In genomic region chr21:32727478-32727727, GRCh38 we compare ENCODE assay signal across 8 cellular contexts. TPM values are rescaled to one million over a fixed set of nuclear protein-coding genes. Genes with fewer than 3 reads are reported as not detected.
DNase-seq lines count a peak whose midpoint lies in the region; ATAC-seq and TF ChIP-seq lines count a peak whose summit lies in the region.

No MANE protein-coding gene starts in this region.

- peaks cover 25% of the 10 kb centered on the region for H3K4me1 ChIP-seq in KMS-11 (ENCODE audit: low read depth, poor library complexity, severe bottlenecking)

- H3K79me2 ChIP-seq in KMS-11 (ENCODE audit: insufficient read depth, low read depth), result peaks cover 24% of the 10 kb centered on the region; the same call in 1 of the 2 replicates

- peak overlapping the region; percentile 93 for H3K4me3 ChIP-seq in AG04449 (ENCODE audit: low read depth, low read length)
- H3K4me3 ChIP-seq in KMS-11 (IDR thresholded peaks at IDR 0.05; ENCODE audit: insufficient read depth, low read depth, low read length), result peak overlapping the region; percentile 46
- H3K4me3 ChIP-seq in choroid plexus epithelial cell (ENCODE audit: low read depth, low read length), result peak overlapping the region; percentile 83

- H3K36me3 ChIP-seq in KMS-11 (ENCODE audit: insufficient read depth), result no peaks in the 10 kb centered on the region

- ATAC-seq in GM19467 (IDR thresholded peaks at IDR 0.05; ENCODE audit: unreplicated experiment), result peak; percentile 11
- ATAC-seq in naive thymus-derived CD8-positive, alpha-beta T cell, result no peak

- TF ChIP-seq CTCF in AG04449 (IDR thresholded peaks at IDR 0.05; ENCODE audit: insufficient read depth, low read length, missing control alignments) (no peak), KMS-11 (conservative IDR thresholded peaks at IDR 0.05; ENCODE audit: low read depth, low read length) (no peak), choroid plexus epithelial cell (conservative IDR thresholded peaks at IDR 0.05; ENCODE audit: low read depth, low read length) (no peak)

- H3K4me3 Mint-ChIP-seq in naive thymus-derived CD8-positive, alpha-beta T cell, result peak overlapping the region; percentile 91 to 99 (median 96)

- no peaks in the 10 kb centered on the region for H4K20me1 ChIP-seq in KMS-11 (ENCODE audit: insufficient read depth)

- peaks cover 22 to 63% (median 56%) of the 10 kb centered on the region in 4 donors for H3K4me1 Mint-ChIP-seq in naive thymus-derived CD8-positive, alpha-beta T cell

- peaks cover 0 to 19% (median 4%) of the 10 kb centered on the region in 3 donors for H3K36me3 Mint-ChIP-seq in naive thymus-derived CD8-positive, alpha-beta T cell

- POLR2A ChIA-PET in AG04449 (lab: Yijun Ruan, JAX), result interaction anchor here (0.6 to 2.2 kb wide), 6 partner anchors 11 to 83 kb away, joined by 3 to 15 read pairs (median 5); partner anchors contain the start of gene PAXBP1
- POLR2A ChIA-PET in naive thymus-derived CD8-positive, alpha-beta T cell (lab: Charles Lee), result interaction anchor here (1.3 to 2.4 kb wide), 4 partner anchors 11 to 44 kb away, joined by 4 to 30 read pairs (median 6); partner anchors contain the start of gene PAXBP1

- CTCF ChIA-PET in AG04449 (lab: Yijun Ruan, JAX), result interaction anchor here (0.7 to 1.4 kb wide), 3 partner anchors 8 to 47 kb away, joined by 3 read pairs; no protein-coding TSS in a partner anchor

- H3K27ac ChIP-seq in KMS-11, result peak overlapping the region; percentile 56

- H3K27ac Mint-ChIP-seq in naive thymus-derived CD8-positive, alpha-beta T cell, result peak overlapping the region in 9 of 10 donors; percentile 88 to 99 (median 94)

- H2AFZ ChIP-seq in KMS-11 (ENCODE audit: low read depth), result peak overlapping the region; percentile 93

- H3K4me2 ChIP-seq in KMS-11, result peak overlapping the region; percentile 99

- no peaks in the 10 kb centered on the region for H3K27me3 Mint-ChIP-seq in naive thymus-derived CD8-positive, alpha-beta T cell

- no peaks in the 10 kb centered on the region for H3K27me3 ChIP-seq in KMS-11 (ENCODE audit: insufficient read depth, low read depth)

- DNase-seq in AG04449 (ENCODE audit: low read depth, low spot score) (no peak), choroid plexus epithelial cell (ENCODE audit: low read depth) (no peak), DMS53 treated with DMSO at 0.1 percent for 48 hours (lab: John Stamatoyannopoulos, UW; ENCODE audit: unreplicated experiment) (no peak), SKM-1 (lab: John Stamatoyannopoulos, UW; ENCODE audit: unreplicated experiment) (no peak)
- DNase-seq in naive thymus-derived CD8-positive, alpha-beta T cell, result no peak
- no peak for DNase-seq in stimulated activated CD4-positive, alpha-beta T cell treated with anti-CD3 and anti-CD28 coated beads, Interleukin-2, amount 100 ng/mL, for 48 hours

- H3K9ac ChIP-seq in KMS-11, result peak overlapping the region; percentile 55

- H3K9me3 Mint-ChIP-seq in naive thymus-derived CD8-positive, alpha-beta T cell, result no peaks in the 10 kb centered on the region

RNA-seq across cellular contexts. Expression of gene SYNJ1, which starts 0.4 kb away (rescaled TPM):
- 10 to 100 TPM; 19.6 to 20.8 TPM for total RNA-seq in naive thymus-derived CD8-positive, alpha-beta T cell
- 1 to 10 TPM; 2.5 to 8.0 (median 6.0) TPM for polyA plus RNA-seq in naive thymus-derived CD8-positive, alpha-beta T cell

RNA-seq across cellular contexts. Expression of gene PAXBP1, which starts 44.2 kb away (rescaled TPM):
- total RNA-seq in naive thymus-derived CD8-positive, alpha-beta T cell, result 10 to 100 TPM; 69.7 to 74.3 TPM
- polyA plus RNA-seq in naive thymus-derived CD8-positive, alpha-beta T cell, result 10 to 100 TPM in 1 of 3 donors, 1 to 10 TPM in 2; 6.1 to 12.1 (median 6.2) TPM
